In the genomic region with DNA sequence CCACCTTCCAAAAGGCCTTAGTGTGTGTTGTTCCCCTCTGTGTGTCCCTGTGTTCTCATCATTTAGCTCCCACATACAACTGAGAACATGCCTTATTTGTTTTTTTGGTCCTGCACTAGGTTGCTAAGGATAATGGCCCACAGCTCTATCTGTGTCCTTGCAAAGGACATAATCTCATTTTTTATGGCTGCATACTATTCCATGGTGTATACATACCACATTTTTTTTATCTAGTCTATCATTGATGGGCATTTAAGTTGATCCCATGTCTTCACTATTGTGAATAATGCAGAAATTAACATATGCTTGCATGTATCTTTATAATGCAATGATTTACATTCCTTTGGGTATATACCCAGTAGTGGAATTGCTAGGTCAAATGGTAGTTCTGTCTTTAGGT, we compare ENCODE assay signal across 8 cellular contexts.
"Had no signal": no experiment of that assay in that cellular context is flagged by ENCODE, and none has a peak within 500 bp of the region (broad histone marks: within the 10 kb centered on the region; RNA-seq: fewer than 3 reads in every experiment).

No MANE protein-coding gene starts in this region.

- DNase-seq: GDM1, GF-D8 had no signal

- FAIRE-seq: G401.6, GM12878, GM12891, GM12892, GM18507, GM19239 had no signal

- H3K4me3 ChIP-seq: GM12878 had no signal

- ATAC-seq: GM12878 had no signal
